Comparison of ENCODE assay signal across 8 cellular contexts in genomic region chrX:118347131-118347530, GRCh38. TPM values are rescaled to one million over a fixed set of nuclear protein-coding genes. Genes with fewer than 3 reads are reported as not detected.
A peak's percentile ranks its signal among the peaks of the same experiment; 100 is the strongest.
DNase-seq lines count a peak whose midpoint lies in the region; ATAC-seq lines count a peak whose summit lies in the region.

No MANE protein-coding gene starts in this region.

- H3K4me3 Mint-ChIP-seq in IgD-negative memory B cell = peak overlapping the region; percentile 97 to 100 (median 100)
- H3K4me3 Mint-ChIP-seq in activated naive CD8-positive, alpha-beta T cell treated with anti-CD3 and anti-CD28 coated beads, Interleukin-2, amount 50 U/mL, for 24 hours = peak overlapping the region; percentile 96
- peak overlapping the region; percentile 96 to 99 (median 98) for H3K4me3 Mint-ChIP-seq in immature natural killer cell

- H3K4me1 Mint-ChIP-seq in IgD-negative memory B cell (peaks cover 17 to 34% (median 19%) of the 10 kb centered on the region in 3 donors), immature natural killer cell (peaks cover 43 to 54% of the 10 kb centered on the region in 2 donors)
- peaks cover 42% of the 10 kb centered on the region for H3K4me1 Mint-ChIP-seq in activated naive CD8-positive, alpha-beta T cell treated with anti-CD3 and anti-CD28 coated beads, Interleukin-2, amount 50 U/mL, for 24 hours

- no peak for ATAC-seq in activated naive CD8-positive, alpha-beta T cell treated with anti-CD3 and anti-CD28 coated beads, Interleukin-2, amount 50 U/mL, for 24 hours
- ATAC-seq in GM19452 (IDR thresholded peaks at IDR 0.05; ENCODE audit: unreplicated experiment) (no peak), HG03135 (IDR thresholded peaks at IDR 0.05; ENCODE audit: unreplicated experiment) (no peak)

- H3K27ac Mint-ChIP-seq in IgD-negative memory B cell (peak overlapping the region; percentile 98), immature natural killer cell (peak overlapping the region; percentile 89 to 97 (median 95))
- H3K27ac Mint-ChIP-seq in activated naive CD8-positive, alpha-beta T cell treated with anti-CD3 and anti-CD28 coated beads, Interleukin-2, amount 50 U/mL, for 24 hours = peak overlapping the region; percentile 95

- peak overlapping the region; percentile 80 for H3K27ac ChIP-seq in substantia nigra (ENCODE audit: low read depth, low read length, poor library complexity, severe bottlenecking)

- H3K9me3 Mint-ChIP-seq in IgD-negative memory B cell (no peaks in the 10 kb centered on the region), immature natural killer cell (no peaks in the 10 kb centered on the region)
- H3K9me3 Mint-ChIP-seq in activated naive CD8-positive, alpha-beta T cell treated with anti-CD3 and anti-CD28 coated beads, Interleukin-2, amount 50 U/mL, for 24 hours = no peaks in the 10 kb centered on the region

- DNase-seq in COLO829 (ENCODE audit: low spot score) (peak; percentile 8), immature natural killer cell (no peak), substantia nigra (lab: John Stamatoyannopoulos, UW) (no peak), SW 1271 (lab: John Stamatoyannopoulos, UW) (no peak)
- no peak for DNase-seq in activated naive CD8-positive, alpha-beta T cell treated with anti-CD3 and anti-CD28 coated beads, Interleukin-2, amount 50 U/mL, for 24 hours

- H3K36me3 Mint-ChIP-seq in IgD-negative memory B cell (no peaks in the 10 kb centered on the region), immature natural killer cell (no peaks in the 10 kb centered on the region)
- no peaks in the 10 kb centered on the region for H3K36me3 Mint-ChIP-seq in activated naive CD8-positive, alpha-beta T cell treated with anti-CD3 and anti-CD28 coated beads, Interleukin-2, amount 50 U/mL, for 24 hours (ENCODE audit: low read depth)

- H3K27me3 Mint-ChIP-seq in IgD-negative memory B cell (no peaks in the 10 kb centered on the region), immature natural killer cell (ENCODE audit: low read depth in 3 of 3) (peaks cover 3 to 5% (median 3%) of the 10 kb centered on the region in 3 donors)
- no peaks in the 10 kb centered on the region for H3K27me3 Mint-ChIP-seq in activated naive CD8-positive, alpha-beta T cell treated with anti-CD3 and anti-CD28 coated beads, Interleukin-2, amount 50 U/mL, for 24 hours

RNA-seq across cellular contexts. Expression of gene WDR44, which starts 1.2 kb away (rescaled TPM):
- polyA plus RNA-seq in IgD-negative memory B cell (4.6 TPM), immature natural killer cell (1 to 10 TPM; 3.8 to 7.0 (median 4.5) TPM)
